In the genomic region with DNA sequence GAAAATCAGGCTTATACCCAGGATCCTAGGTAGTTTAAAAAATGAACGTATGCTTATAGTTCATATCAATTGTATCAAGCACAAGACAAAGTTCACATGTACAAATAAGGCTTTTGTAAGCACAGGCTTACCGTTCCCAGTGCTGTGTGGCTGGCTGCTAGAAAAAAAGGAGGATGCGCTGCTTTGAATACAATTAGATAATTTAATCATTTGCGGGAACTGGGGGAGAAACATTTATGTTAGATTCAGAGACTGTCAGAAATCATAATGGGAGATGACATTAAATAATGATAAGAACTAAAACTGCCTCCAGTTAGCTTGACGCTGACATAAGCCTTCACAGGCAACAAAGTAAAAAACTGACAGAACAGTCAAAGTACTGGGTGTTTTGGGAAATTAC, we compare ENCODE assay signal across 15 cellular contexts.
DNase-seq lines count a peak whose midpoint lies in the region; TF ChIP-seq lines count a peak whose summit lies in the region.
"Had no signal": no experiment of that assay in that cellular context is flagged by ENCODE, and none has a peak within 500 bp of the region (broad histone marks: within the 10 kb centered on the region; RNA-seq: fewer than 3 reads in every experiment).

No MANE protein-coding gene starts in this region.

- H3K9me3 ChIP-seq in CD8-positive, alpha-beta memory T cell (ENCODE audit: low read length): no peaks in the 10 kb centered on the region
- H3K9me3 ChIP-seq in SK-N-MC (ENCODE audit: low read depth, low read length) (no peaks in the 10 kb centered on the region), sigmoid colon (no peaks in the 10 kb centered on the region), Karpas-422 (ENCODE audit: low read length) (no peaks in the 10 kb centered on the region)
- H3K9me3 ChIP-seq: BLaER1, left lung, psoas muscle had no signal

- 80 to 91% methylated on average over 5 of the region's 5 CpGs for WGBS in sigmoid colon, 2 donors

- H3K4me3 ChIP-seq in CD8-positive, alpha-beta memory T cell (ENCODE audit: low read length): no peak overlapping the region
- H3K4me3 ChIP-seq in SK-N-MC (no peak overlapping the region), dorsolateral prefrontal cortex (peak overlapping the region in 1 of 59 donors; percentile 10), sigmoid colon (no peak overlapping the region), Karpas-422 (ENCODE audit: low read length) (no peak overlapping the region)
- H3K4me3 ChIP-seq: BLaER1, left lung, psoas muscle had no signal

- H3K4me2 ChIP-seq in Karpas-422 (ENCODE audit: low read depth, low read length, poor library complexity, severe bottlenecking): no peak overlapping the region
- H3K4me2 ChIP-seq: BLaER1 had no signal

- no peak overlapping the region for H2AFZ ChIP-seq in Karpas-422 (ENCODE audit: low read length)

- H3K4me3 Mint-ChIP-seq in CD8-positive, alpha-beta memory T cell: no peak overlapping the region

- intact Hi-C loops in dorsolateral prefrontal cortex (cut with DNase I): loop anchor here in 1 of 2 donors (5.0 kb wide), 1 partner anchor 92 kb away; a partner anchor contains a TSS
- intact Hi-C loops in sigmoid colon (cut with DNase I): loop anchor here (5.0 kb wide), 1 partner anchor 92 kb away; a partner anchor contains a TSS

- H3K36me3 ChIP-seq in CD8-positive, alpha-beta memory T cell (ENCODE audit: insufficient read depth, low read length): peaks cover 15% of the 10 kb centered on the region
- H3K36me3 ChIP-seq in SK-N-MC (ENCODE audit: insufficient read depth, low read length) (peaks cover 44% of the 10 kb centered on the region), sigmoid colon (peaks cover 0 to 23% (median 5%) of the 10 kb centered on the region in 4 donors), Karpas-422 (ENCODE audit: insufficient read depth, low read length) (peaks cover 44% of the 10 kb centered on the region)
- H3K36me3 ChIP-seq: BLaER1 had no signal

- H3K9me3 Mint-ChIP-seq in CD8-positive, alpha-beta memory T cell: no peaks in the 10 kb centered on the region

- TF ChIP-seq CTCF in dorsolateral prefrontal cortex (IDR thresholded peaks at IDR 0.05 in 54 of 56, conservative IDR thresholded peaks at IDR 0.05 in 2 of 56; ENCODE audit: low read depth in 1 of 56, partially characterized antibody in 56 of 56) (no peak), sigmoid colon (IDR thresholded peaks at IDR 0.05) (no peak)

- peaks cover 0 to 73% (median 7%) of the 10 kb centered on the region in 3 donors for H3K36me3 Mint-ChIP-seq in CD8-positive, alpha-beta memory T cell

- no peak for TF ChIP-seq POLR2A in sigmoid colon (IDR thresholded peaks at IDR 0.05)

- H3K9me2 ChIP-seq in Karpas-422 (replicated peaks; ENCODE audit: insufficient read depth, low read length): no peaks in the 10 kb centered on the region

- no peaks in the 10 kb centered on the region for H3K27me3 ChIP-seq in CD8-positive, alpha-beta memory T cell (ENCODE audit: insufficient read depth, low read length, poor library complexity, severe bottlenecking)
- H3K27me3 ChIP-seq in dorsolateral prefrontal cortex (no peaks in the 10 kb centered on the region), sigmoid colon (no peaks in the 10 kb centered on the region), Karpas-422 (ENCODE audit: low read length) (no peaks in the 10 kb centered on the region)
- H3K27me3 ChIP-seq: BLaER1, left lung had no signal

- H3K27ac ChIP-seq in CD8-positive, alpha-beta memory T cell (ENCODE audit: low read depth, low read length): no peak overlapping the region
- peak overlapping the region; percentile 84 for H3K27ac ChIP-seq in SK-N-MC
- peak overlapping the region in 58 of 59 donors; percentile 8 to 99 (median 80) for H3K27ac ChIP-seq in dorsolateral prefrontal cortex
- peak overlapping the region; percentile 81 to 88 (median 83) for H3K27ac ChIP-seq in sigmoid colon
- no peak overlapping the region for H3K27ac ChIP-seq in Karpas-422 (ENCODE audit: low read length)
- H3K27ac ChIP-seq: BLaER1, psoas muscle had no signal

- no peak for TF ChIP-seq EP300 in sigmoid colon (IDR thresholded peaks at IDR 0.05)

- POLR2A ChIA-PET in CD8-positive, alpha-beta memory T cell (lab: Charles Lee): no interaction called here

- H4K20me1 ChIP-seq in Karpas-422 (ENCODE audit: insufficient read depth, low read depth, low read length): no peaks in the 10 kb centered on the region
- H4K20me1 ChIP-seq: BLaER1 had no signal

- no peaks in the 10 kb centered on the region for H3K27me3 Mint-ChIP-seq in CD8-positive, alpha-beta memory T cell

- no peak for DNase-seq in CD8-positive, alpha-beta memory T cell
- DNase-seq in SK-N-MC (ENCODE audit: low read depth, low spot score) (no peak), dorsolateral prefrontal cortex (no peak), sigmoid colon (no peak), NCI-H1048 (lab: John Stamatoyannopoulos, UW) (no peak), GM19240 (ENCODE audit: insufficient read length, low spot score) (no peak), Karpas-422 (no peak)
- no peak for DNase-seq in stimulated activated CD4-positive, alpha-beta T cell treated with anti-CD3 and anti-CD28 coated beads, Interleukin-2, amount 100 ng/mL, for 48 hours
- DNase-seq: foreskin fibroblast; left lung; NCI-H187 treated with DMSO at 0.1 percent for 48 hours; NCI-H510A; psoas muscle; stimulated activated CD4-positive, alpha-beta T cell treated with anti-CD3 and anti-CD28 coated beads, Interleukin-12 subunit alpha, Interleukin-12 subunit beta, amount 100 ng/mL, for 4 hours had no signal

- CTCF ChIA-PET in CD8-positive, alpha-beta memory T cell (lab: Charles Lee): interaction anchor here (1.0 kb wide), 1 partner anchor 20 kb away, joined by 3 read pairs; no protein-coding TSS in a partner anchor

- H3K9ac ChIP-seq in SK-N-MC (ENCODE audit: insufficient read length): no peak overlapping the region
- H3K9ac ChIP-seq in Karpas-422 (ENCODE audit: low read length): no peak overlapping the region
- H3K9ac ChIP-seq: BLaER1 had no signal

- H3K4me1 Mint-ChIP-seq in CD8-positive, alpha-beta memory T cell: peaks cover 32 to 54% (median 53%) of the 10 kb centered on the region in 3 donors

- H3K79me2 ChIP-seq in Karpas-422 (ENCODE audit: low read length): peaks cover 54% of the 10 kb centered on the region

- peak overlapping the region in 7 of 8 donors; percentile 33 to 82 (median 72) for H3K27ac Mint-ChIP-seq in CD8-positive, alpha-beta memory T cell

- H3K4me1 ChIP-seq in CD8-positive, alpha-beta memory T cell (ENCODE audit: insufficient read depth, low read length): peaks cover 22% of the 10 kb centered on the region
- H3K4me1 ChIP-seq in sigmoid colon (peaks cover 1 to 70% (median 57%) of the 10 kb centered on the region in 4 donors), Karpas-422 (ENCODE audit: low read length) (no peaks in the 10 kb centered on the region)
- H3K4me1 ChIP-seq: psoas muscle had no signal

Comparison
In these comparisons a context has a peak if more than half of its experiments do, and no peak if none do; other contexts are left out.
1. H3K27ac ChIP-seq: peak in SK-N-MC (single experiment), dorsolateral prefrontal cortex (58 of 59) and sigmoid colon (4 of 4); none in CD8-positive, alpha-beta memory T cell (single experiment) and Karpas-422 (single experiment).